Comparison of ENCODE assay signal across 8 cellular contexts in genomic region chr17:3845361-3845753, GRCh38. TPM values are rescaled to one million over a fixed set of nuclear protein-coding genes. Genes with fewer than 3 reads are reported as not detected.
A peak's percentile ranks its signal among the peaks of the same experiment; 100 is the strongest.
DNase-seq lines count a peak whose midpoint lies in the region; ATAC-seq and TF ChIP-seq lines count a peak whose summit lies in the region.

No MANE protein-coding gene starts in this region.

- no peaks in the 10 kb centered on the region for H3K9me3 ChIP-seq in CD4-positive, alpha-beta memory T cell (ENCODE audit: control insufficient read depth in 1 of 2, low read length in 2 of 2)
- H3K9me3 ChIP-seq in cardiac muscle cell (ENCODE audit: low read depth), result no peaks in the 10 kb centered on the region

- TF ChIP-seq POLR2A in NB4 (IDR thresholded peaks at IDR 0.05; ENCODE audit: extremely low read depth, insufficient read length), result no peak

- H3K36me3 ChIP-seq in CD4-positive, alpha-beta memory T cell (ENCODE audit: insufficient read depth, low read length), result peaks cover 12% of the 10 kb centered on the region
- H3K36me3 ChIP-seq in cardiac muscle cell, result peaks cover 3% of the 10 kb centered on the region

- peaks cover 30% of the 10 kb centered on the region for H3K4me1 ChIP-seq in CD4-positive, alpha-beta memory T cell (ENCODE audit: insufficient read depth, low read length)
- peaks cover 6% of the 10 kb centered on the region for H3K4me1 ChIP-seq in cardiac muscle cell (ENCODE audit: low read depth)

- H3K27ac ChIP-seq in CD4-positive, alpha-beta memory T cell (ENCODE audit: low read depth, low read length), result peak overlapping the region; percentile 84
- peak overlapping the region; percentile 97 for H3K27ac ChIP-seq in cardiac muscle cell

- peak in 4 of 5 donors; percentile 10 to 58 (median 18) for DNase-seq in CD4-positive, alpha-beta memory T cell
- DNase-seq in NB4 (ENCODE audit: low read depth), result peak; percentile 27
- peak; percentile 40 for DNase-seq in activated T-helper 2 cell treated with anti-CD3 and anti-CD28 coated beads, Interferon-gamma antibody, Interleukin-2, Interleukin-4, amounts not matched to agents 10 μg/mL and 5 μg/mL and 100 μg/mL, durations not matched to agents 14 hours and 24 hours and 36 hours (ENCODE audit: low spot score)
- DNase-seq in cardiac muscle cell (ENCODE audit: low read depth in 1 of 2, low spot score in 1 of 2), result peak in 1 of 2 donors; percentile 19
- DNase-seq in putamen (ENCODE audit: low spot score), result peak; percentile 15
- DNase-seq in Kasumi-1 (lab: John Stamatoyannopoulos, UW), result no peak
- no peak for DNase-seq in T-helper 9 cell

- peak overlapping the region; percentile 91 to 96 (median 94) for H3K4me3 Mint-ChIP-seq in CD4-positive, alpha-beta memory T cell
- peak overlapping the region; percentile 96 for H3K4me3 Mint-ChIP-seq in activated T-helper 2 cell treated with anti-CD3 and anti-CD28 coated beads, Interferon-gamma antibody, Interleukin-2, Interleukin-4, amounts not matched to agents 10 μg/mL and 5 μg/mL and 100 μg/mL, durations not matched to agents 14 hours and 24 hours and 36 hours (ENCODE audit: low read depth)

- peak overlapping the region; percentile 38 to 85 for H3K4me3 ChIP-seq in CD4-positive, alpha-beta memory T cell (ENCODE audit: low read length in 2 of 2)
- H3K4me3 ChIP-seq in NB4 (ENCODE audit: low read depth, low read length) (peak overlapping the region; percentile 77), cardiac muscle cell (peak overlapping the region; percentile 76)

- intact Hi-C loops in CD4-positive, alpha-beta memory T cell (cut with micrococcal nuclease), result loop anchor here (5.0 to 10.0 kb wide), 3 partner anchors 163 to 798 kb away; partner anchors contain the start of gene UBE2G1
- intact Hi-C loops in activated T-helper 2 cell treated with anti-CD3 and anti-CD28 coated beads, Interferon-gamma antibody, Interleukin-2, Interleukin-4, amounts not matched to agents 10 μg/mL and 5 μg/mL and 100 μg/mL, durations not matched to agents 14 hours and 24 hours and 36 hours (cut with micrococcal nuclease), result loop anchor here (10.0 kb wide), 1 partner anchor 229 kb away; no protein-coding TSS in a partner anchor

- peaks cover 11 to 26% of the 10 kb centered on the region in 2 donors for H3K36me3 Mint-ChIP-seq in CD4-positive, alpha-beta memory T cell
- peaks cover 32% of the 10 kb centered on the region for H3K36me3 Mint-ChIP-seq in activated T-helper 2 cell treated with anti-CD3 and anti-CD28 coated beads, Interferon-gamma antibody, Interleukin-2, Interleukin-4, amounts not matched to agents 10 μg/mL and 5 μg/mL and 100 μg/mL, durations not matched to agents 14 hours and 24 hours and 36 hours (ENCODE audit: low read depth)

- peaks cover 14 to 40% (median 29%) of the 10 kb centered on the region in 4 donors for H3K4me1 Mint-ChIP-seq in CD4-positive, alpha-beta memory T cell
- peaks cover 22% of the 10 kb centered on the region for H3K4me1 Mint-ChIP-seq in activated T-helper 2 cell treated with anti-CD3 and anti-CD28 coated beads, Interferon-gamma antibody, Interleukin-2, Interleukin-4, amounts not matched to agents 10 μg/mL and 5 μg/mL and 100 μg/mL, durations not matched to agents 14 hours and 24 hours and 36 hours (ENCODE audit: low read depth)

- H3K27me3 ChIP-seq in CD4-positive, alpha-beta memory T cell (ENCODE audit: insufficient read depth, low read length), result no peaks in the 10 kb centered on the region
- H3K27me3 ChIP-seq in cardiac muscle cell, result no peaks in the 10 kb centered on the region

- ATAC-seq in GM21723 (IDR thresholded peaks at IDR 0.05; ENCODE audit: unreplicated experiment), result peak; percentile 37

- CTCF ChIA-PET in CD4-positive, alpha-beta memory T cell (lab: Charles Lee; ENCODE audit: partially characterized antibody), result interaction anchor here (0.7 to 9.0 kb wide), 11 partner anchors 14 to 231 kb away, joined by 3 to 127 read pairs (median 3); no protein-coding TSS in a partner anchor

- TF ChIP-seq CTCF in NB4 (IDR thresholded peaks at IDR 0.05; ENCODE audit: low read depth, low read length) (no peak), cardiac muscle cell (IDR thresholded peaks at IDR 0.05; ENCODE audit: low read depth, low read length) (no peak)

- POLR2A ChIA-PET in CD4-positive, alpha-beta memory T cell (lab: Charles Lee; ENCODE audit: partially characterized antibody), result interaction anchor here (1.0 to 3.5 kb wide), 16 partner anchors 8 to 300 kb away, joined by 3 to 32 read pairs (median 5); partner anchors contain the start of genes ATP2A3, CAMKK1, CYB5D2 and HASPIN

- no peaks in the 10 kb centered on the region for H3K27me3 Mint-ChIP-seq in CD4-positive, alpha-beta memory T cell
- H3K27me3 Mint-ChIP-seq in activated T-helper 2 cell treated with anti-CD3 and anti-CD28 coated beads, Interferon-gamma antibody, Interleukin-2, Interleukin-4, amounts not matched to agents 10 μg/mL and 5 μg/mL and 100 μg/mL, durations not matched to agents 14 hours and 24 hours and 36 hours (ENCODE audit: low read depth), result peaks cover 5% of the 10 kb centered on the region

- H3K9me3 Mint-ChIP-seq in CD4-positive, alpha-beta memory T cell, result no peaks in the 10 kb centered on the region
- H3K9me3 Mint-ChIP-seq in activated T-helper 2 cell treated with anti-CD3 and anti-CD28 coated beads, Interferon-gamma antibody, Interleukin-2, Interleukin-4, amounts not matched to agents 10 μg/mL and 5 μg/mL and 100 μg/mL, durations not matched to agents 14 hours and 24 hours and 36 hours, result no peaks in the 10 kb centered on the region

- H3K27ac Mint-ChIP-seq in CD4-positive, alpha-beta memory T cell, result peak overlapping the region; percentile 87 to 94 (median 89)
- peak overlapping the region; percentile 95 for H3K27ac Mint-ChIP-seq in activated T-helper 2 cell treated with anti-CD3 and anti-CD28 coated beads, Interferon-gamma antibody, Interleukin-2, Interleukin-4, amounts not matched to agents 10 μg/mL and 5 μg/mL and 100 μg/mL, durations not matched to agents 14 hours and 24 hours and 36 hours

RNA-seq across cellular contexts. Expression of gene NCBP3, which starts 0.7 kb away (rescaled TPM):
- 10 to 100 TPM; 48.5 to 66.7 TPM for total RNA-seq in CD4-positive, alpha-beta memory T cell
- polyA plus RNA-seq in CD4-positive, alpha-beta memory T cell, result 10 to 100 TPM in 1 of 2 donors, 1 to 10 TPM in 1; 7.7 to 15.8 TPM
- 49.2 and 57.2 TPM in 2 replicates for total RNA-seq in activated T-helper 2 cell treated with anti-CD3 and anti-CD28 coated beads, Interferon-gamma antibody, Interleukin-2, Interleukin-4, amounts not matched to agents 10 μg/mL and 5 μg/mL and 100 μg/mL, durations not matched to agents 14 hours and 24 hours and 36 hours
- total RNA-seq in cardiac muscle cell, result 16.8 and 32.2 TPM in 2 replicates
- polyA plus RNA-seq in cardiac muscle cell, result 27.0 and 59.0 TPM in 2 replicates

RNA-seq across cellular contexts. Expression of gene ITGAE, which starts 44.4 kb away (rescaled TPM):
- 10 to 100 TPM; 17.2 to 18.7 TPM for total RNA-seq in CD4-positive, alpha-beta memory T cell
- 10 to 100 TPM; 36.6 to 43.6 TPM for polyA plus RNA-seq in CD4-positive, alpha-beta memory T cell
- total RNA-seq in activated T-helper 2 cell treated with anti-CD3 and anti-CD28 coated beads, Interferon-gamma antibody, Interleukin-2, Interleukin-4, amounts not matched to agents 10 μg/mL and 5 μg/mL and 100 μg/mL, durations not matched to agents 14 hours and 24 hours and 36 hours, result 36.2 and 42.4 TPM in 2 replicates
- total RNA-seq in cardiac muscle cell, result 15.6 and 18.1 TPM in 2 replicates
- 66.1 and 86.6 TPM in 2 replicates for polyA plus RNA-seq in cardiac muscle cell

RNA-seq across cellular contexts. Expression of gene CAMKK1, which starts 47.5 kb away (rescaled TPM):
- 1 to 10 TPM; 3.5 TPM for total RNA-seq in CD4-positive, alpha-beta memory T cell
- 1 to 10 TPM in 1 of 2 donors, under 1 TPM in 1; 0.18 to 2.6 TPM for polyA plus RNA-seq in CD4-positive, alpha-beta memory T cell
- total RNA-seq in activated T-helper 2 cell treated with anti-CD3 and anti-CD28 coated beads, Interferon-gamma antibody, Interleukin-2, Interleukin-4, amounts not matched to agents 10 μg/mL and 5 μg/mL and 100 μg/mL, durations not matched to agents 14 hours and 24 hours and 36 hours, result 6.5 and 6.6 TPM in 2 replicates
- 9.9 and 12.4 TPM in 2 replicates for total RNA-seq in cardiac muscle cell
- polyA plus RNA-seq in cardiac muscle cell, result 6.5 and 7.7 TPM in 2 replicates

Comparison
In these comparisons a context has a peak if more than half of its experiments do, and no peak if none do; other contexts are left out.
1. DNase-seq: peak in CD4-positive, alpha-beta memory T cell (4 of 5), NB4 (single experiment), activated T-helper 2 cell treated with anti-CD3 and anti-CD28 coated beads, Interferon-gamma antibody, Interleukin-2, Interleukin-4, amounts not matched to agents 10 μg/mL and 5 μg/mL and 100 μg/mL, durations not matched to agents 14 hours and 24 hours and 36 hours (single experiment) and putamen (single experiment); none in Kasumi-1 (0 of 2) and T-helper 9 cell (single experiment).
2. Peak in every context shown above with its lines, with median percentiles within 50 percentile points of each other: H3K4me3 ChIP-seq.